11 cellular contexts compared by ENCODE assay signal in the genomic region with DNA sequence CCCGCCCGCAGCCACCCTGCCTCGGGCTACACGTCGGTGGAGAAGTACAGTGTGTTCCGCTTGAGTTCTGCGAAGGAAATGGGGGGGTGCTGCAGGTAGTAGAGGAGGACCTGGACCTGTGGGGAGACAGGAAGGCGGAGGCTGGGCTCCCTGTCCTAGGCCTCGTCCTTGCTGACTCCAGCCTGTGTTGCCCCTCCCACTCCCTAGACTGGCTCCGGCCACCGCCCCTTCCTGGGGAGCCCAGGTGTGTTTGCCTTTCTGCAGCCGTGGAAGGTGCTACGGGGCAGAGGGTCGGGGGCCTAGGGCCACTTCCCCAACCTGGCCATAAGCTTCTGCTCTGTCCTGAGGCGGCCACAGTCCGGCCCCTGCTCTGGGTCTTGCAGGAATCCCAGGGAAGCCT. TPM values are rescaled to one million over a fixed set of nuclear protein-coding genes. Genes with fewer than 3 reads are reported as not detected.
DNase-seq lines count a peak whose midpoint lies in the region; ATAC-seq and TF ChIP-seq lines count a peak whose summit lies in the region.
"Had no signal": no experiment of that assay in that cellular context is flagged by ENCODE, and none has a peak within 500 bp of the region (broad histone marks: within the 10 kb centered on the region; RNA-seq: fewer than 3 reads in every experiment).

No MANE protein-coding gene starts in this region.

- no peaks in the 10 kb centered on the region; the same call in 2 of the 3 replicates for H3K9me3 Mint-ChIP-seq in GM23338
- no peaks in the 10 kb centered on the region for H3K9me3 Mint-ChIP-seq in activated naive CD8-positive, alpha-beta T cell treated with anti-CD3 and anti-CD28 coated beads for 36 hours
- H3K9me3 Mint-ChIP-seq in T-helper 2 cell treated with Interferon-gamma antibody and Interleukin-4, amounts not matched to agents 5 μg/mL and 100 μg/mL, for 36 hours, result no peaks in the 10 kb centered on the region
- H3K9me3 Mint-ChIP-seq in CD4-positive, alpha-beta T cell, result no peaks in the 10 kb centered on the region

- H3K4me3 ChIP-seq in GM23338 (no peak overlapping the region), hepatocyte (no peak overlapping the region), skeletal muscle tissue (ENCODE audit: low read length in 3 of 3) (peak overlapping the region in 2 of 3 donors; percentile 15 to 63)

- H2AFZ ChIP-seq in GM23338 (no peak overlapping the region), hepatocyte (no peak overlapping the region)

- peaks cover 9% of the 10 kb centered on the region; the same call in 1 of the 2 replicates for H3F3A ChIP-seq in GM23338 (replicated peaks; ENCODE audit: low read depth)

- peaks cover 16% of the 10 kb centered on the region for H3K4me1 Mint-ChIP-seq in GM23338
- peaks cover 12% of the 10 kb centered on the region for H3K4me1 Mint-ChIP-seq in activated naive CD8-positive, alpha-beta T cell treated with anti-CD3 and anti-CD28 coated beads for 36 hours
- no peaks in the 10 kb centered on the region for H3K4me1 Mint-ChIP-seq in T-helper 2 cell treated with Interferon-gamma antibody and Interleukin-4, amounts not matched to agents 5 μg/mL and 100 μg/mL, for 36 hours (ENCODE audit: low read depth)
- peaks cover 10% of the 10 kb centered on the region for H3K4me1 Mint-ChIP-seq in CD4-positive, alpha-beta T cell (ENCODE audit: low read depth)

- ATAC-seq in GM23338 (peak; percentile 16; the same call in 2 of the 3 replicates), HG02840 (IDR thresholded peaks at IDR 0.05; ENCODE audit: low FRiP score, unreplicated experiment) (no peak)
- no peak for ATAC-seq in CD4-positive, alpha-beta T cell (ENCODE audit: poor library complexity)
- ATAC-seq: activated CD4-positive, CD25-positive, alpha-beta regulatory T cell treated with anti-CD3 and anti-CD28 coated beads, Interleukin-2, amount 50 U/mL, for 24 hours had no signal

- TF ChIP-seq CTCF in GM23338 (conservative IDR thresholded peaks at IDR 0.05; ENCODE audit: low read depth in 2 of 2), result no peak
- TF ChIP-seq CTCF in hepatocyte (IDR thresholded peaks at IDR 0.05; ENCODE audit: poor library complexity), result no peak
- TF ChIP-seq CTCF in CD4-positive, alpha-beta T cell (IDR thresholded peaks at IDR 0.05), result no peak

- CTCF ChIA-PET in CD4-positive, alpha-beta T cell (lab: Charles Lee), result interaction anchor here (2.0 kb wide), 1 partner anchor 9 kb away, joined by 6 read pairs; a partner anchor contains a TSS

- H3K36me3 Mint-ChIP-seq in GM23338 (ENCODE audit: low read depth), result peaks cover 31% of the 10 kb centered on the region
- peaks cover 5% of the 10 kb centered on the region for H3K36me3 Mint-ChIP-seq in activated naive CD8-positive, alpha-beta T cell treated with anti-CD3 and anti-CD28 coated beads for 36 hours
- H3K36me3 Mint-ChIP-seq in T-helper 2 cell treated with Interferon-gamma antibody and Interleukin-4, amounts not matched to agents 5 μg/mL and 100 μg/mL, for 36 hours (ENCODE audit: low read depth), result peaks cover 28% of the 10 kb centered on the region
- H3K36me3 Mint-ChIP-seq in CD4-positive, alpha-beta T cell (ENCODE audit: low read depth), result peaks cover 62% of the 10 kb centered on the region

- peak overlapping the region; percentile 53 to 74 (median 74) for H3K9ac ChIP-seq in skeletal muscle tissue (ENCODE audit: low read depth in 1 of 3, low read length in 3 of 3)

- DNase-seq in GM23338 (ENCODE audit: low spot score) (no peak), hepatocyte (ENCODE audit: low spot score) (no peak), DMS 273 treated with DMSO at 0.1 percent for 48 hours (lab: John Stamatoyannopoulos, UW) (no peak)
- DNase-seq in activated naive CD8-positive, alpha-beta T cell treated with anti-CD3 and anti-CD28 coated beads for 36 hours, result no peak
- no peak for DNase-seq in T-helper 2 cell treated with Interferon-gamma antibody and Interleukin-4, amounts not matched to agents 5 μg/mL and 100 μg/mL, for 36 hours (ENCODE audit: low spot score)
- no peak for DNase-seq in CD4-positive, alpha-beta T cell
- DNase-seq: activated naive CD4-positive, alpha-beta T cell; Calu3 had no signal

- intact Hi-C loops in CD4-positive, alpha-beta T cell (cut with DNase I, micrococcal nuclease), result no loop called here

- H3K27me3 Mint-ChIP-seq in GM23338 (ENCODE audit: insufficient read depth, low read depth, poor library complexity), result peaks cover 5% of the 10 kb centered on the region
- no peaks in the 10 kb centered on the region for H3K27me3 Mint-ChIP-seq in activated naive CD8-positive, alpha-beta T cell treated with anti-CD3 and anti-CD28 coated beads for 36 hours
- H3K27me3 Mint-ChIP-seq in T-helper 2 cell treated with Interferon-gamma antibody and Interleukin-4, amounts not matched to agents 5 μg/mL and 100 μg/mL, for 36 hours (ENCODE audit: low read depth), result no peaks in the 10 kb centered on the region
- no peaks in the 10 kb centered on the region for H3K27me3 Mint-ChIP-seq in CD4-positive, alpha-beta T cell

- 78% methylated on average over 16 of the region's 16 CpGs for WGBS in hepatocyte (ENCODE audit: low lambda C conversion rate, missing lambda C conversion rate)

- H3K27me3 ChIP-seq in GM23338 (ENCODE audit: insufficient read depth) (no peaks in the 10 kb centered on the region), hepatocyte (no peaks in the 10 kb centered on the region), skeletal muscle tissue (ENCODE audit: control insufficient read depth in 3 of 3, insufficient read depth in 3 of 3, low read length in 3 of 3) (no peaks in the 10 kb centered on the region)
- no peaks in the 10 kb centered on the region for H3K27me3 ChIP-seq in CD4-positive, alpha-beta T cell (ENCODE audit: control insufficient read depth, insufficient read depth, low read length)

- H3K9me3 ChIP-seq in hepatocyte (ENCODE audit: low read depth), result no peaks in the 10 kb centered on the region
- no peaks in the 10 kb centered on the region for H3K9me3 ChIP-seq in skeletal muscle tissue (ENCODE audit: control insufficient read depth in 3 of 3, low read length in 3 of 3)
- H3K9me3 ChIP-seq in CD4-positive, alpha-beta T cell (ENCODE audit: control insufficient read depth, low read length), result no peaks in the 10 kb centered on the region

- POLR2A ChIA-PET in CD4-positive, alpha-beta T cell (lab: Charles Lee), result no interaction called here

- H3K36me3 ChIP-seq in GM23338 (ENCODE audit: insufficient read depth) (peaks cover 8% of the 10 kb centered on the region; the same call in 1 of the 2 replicates), hepatocyte (replicated peaks; ENCODE audit: insufficient read depth, low read depth) (no peaks in the 10 kb centered on the region), skeletal muscle tissue (ENCODE audit: control insufficient read depth in 3 of 3, insufficient read depth in 3 of 3, low read length in 3 of 3) (peaks cover 36 to 46% (median 42%) of the 10 kb centered on the region in 3 donors)

- no peaks in the 10 kb centered on the region for H3K9me2 ChIP-seq in GM23338 (ENCODE audit: insufficient read depth)
- H3K9me2 ChIP-seq in hepatocyte (replicated peaks; ENCODE audit: insufficient read depth), result no peaks in the 10 kb centered on the region

- H3K27ac Mint-ChIP-seq in GM23338, result 0 out of 2 replicates have a peak overlapping the region, but pooled peaks have one; percentile 87
- H3K27ac Mint-ChIP-seq in activated naive CD8-positive, alpha-beta T cell treated with anti-CD3 and anti-CD28 coated beads for 36 hours, result peak overlapping the region; percentile 47
- H3K27ac Mint-ChIP-seq in T-helper 2 cell treated with Interferon-gamma antibody and Interleukin-4, amounts not matched to agents 5 μg/mL and 100 μg/mL, for 36 hours, result no peak overlapping the region
- no peak overlapping the region for H3K27ac Mint-ChIP-seq in CD4-positive, alpha-beta T cell

- H3K4me1 ChIP-seq in GM23338 (ENCODE audit: insufficient read depth) (no peaks in the 10 kb centered on the region), hepatocyte (ENCODE audit: insufficient read depth) (peaks cover 48% of the 10 kb centered on the region), skeletal muscle tissue (ENCODE audit: control insufficient read depth in 3 of 3, insufficient read depth in 3 of 3, low read length in 3 of 3) (peaks cover 67 to 84% (median 70%) of the 10 kb centered on the region in 3 donors)

- H4K20me1 ChIP-seq in GM23338 (replicated peaks; ENCODE audit: insufficient read depth) (peaks cover 10% of the 10 kb centered on the region), hepatocyte (ENCODE audit: insufficient read depth, poor library complexity, severe bottlenecking) (no peaks in the 10 kb centered on the region)

- H3K27ac ChIP-seq in GM23338 (ENCODE audit: low read depth), result no peak overlapping the region
- peak overlapping the region; percentile 83 for H3K27ac ChIP-seq in hepatocyte
- peak overlapping the region; percentile 30 for H3K27ac ChIP-seq in skeletal muscle tissue (ENCODE audit: low read depth, low read length)
- no peak overlapping the region for H3K27ac ChIP-seq in CD4-positive, alpha-beta T cell (ENCODE audit: low read depth, low read length)

- no peak overlapping the region for H3K4me3 Mint-ChIP-seq in GM23338
- H3K4me3 Mint-ChIP-seq in activated naive CD8-positive, alpha-beta T cell treated with anti-CD3 and anti-CD28 coated beads for 36 hours, result no peak overlapping the region
- no peak overlapping the region for H3K4me3 Mint-ChIP-seq in T-helper 2 cell treated with Interferon-gamma antibody and Interleukin-4, amounts not matched to agents 5 μg/mL and 100 μg/mL, for 36 hours
- H3K4me3 Mint-ChIP-seq in CD4-positive, alpha-beta T cell, result no peak overlapping the region

- no peaks in the 10 kb centered on the region; the same call in 1 of the 2 replicates for H3K79me2 ChIP-seq in GM23338 (replicated peaks; ENCODE audit: insufficient read depth)
- no peaks in the 10 kb centered on the region for H3K79me2 ChIP-seq in hepatocyte

- H3K4me2 ChIP-seq in GM23338 (no peak overlapping the region), hepatocyte (peak overlapping the region; percentile 41)

TF ChIP-seq in GM23338, 12 proteins besides CTCF, POLR2A, EP300 and RAD21 (continues in another document):
- TF ChIP-seq NANOG (IDR thresholded peaks at IDR 0.05; ENCODE audit: borderline replicate concordance) (no peak), EZH2 (IDR thresholded peaks at IDR 0.05; ENCODE audit: low read depth, unreplicated experiment) (no peak), STAT1 (IDR thresholded peaks at IDR 0.05; ENCODE audit: unreplicated experiment) (no peak)

RNA-seq across cellular contexts. Expression of a gene that starts 9.1 kb away (rescaled TPM):
- 23.1 and 24.4 TPM in 2 replicates for total RNA-seq in GM23338 (2014; rRNA removed; shearing (Covaris generic))
- polyA plus RNA-seq in GM23338 (2016; fragmentation: Nextera tagmentation; extraction: Ambion mirVana) (20.2 and 21.9 TPM in 2 replicates), hepatocyte (18.4 and 25.3 TPM in 2 replicates)
- total RNA-seq in activated naive CD8-positive, alpha-beta T cell treated with anti-CD3 and anti-CD28 coated beads for 36 hours, result 10 to 100 TPM; 15.4 to 16.9 TPM
- total RNA-seq in hepatocyte (16.2 and 16.7 TPM in 2 replicates), skeletal muscle tissue (15.1 TPM)
- total RNA-seq in CD4-positive, alpha-beta T cell, result 10 to 100 TPM; 10.2 to 10.9 TPM

RNA-seq across cellular contexts. Expression of a gene that starts 26.5 kb away (rescaled TPM):
- 90.4 and 105 TPM in 2 replicates for total RNA-seq in GM23338 (2014; rRNA removed; shearing (Covaris generic))
- polyA plus RNA-seq in GM23338 (2016; fragmentation: Nextera tagmentation; extraction: Ambion mirVana) (31.8 and 36.2 TPM in 2 replicates), hepatocyte (74.1 and 88.0 TPM in 2 replicates)
- total RNA-seq in activated naive CD8-positive, alpha-beta T cell treated with anti-CD3 and anti-CD28 coated beads for 36 hours, result under 1 TPM; 0.48 to 0.49 TPM
- total RNA-seq in hepatocyte (55.0 and 58.7 TPM in 2 replicates), skeletal muscle tissue (33.9 TPM)
- total RNA-seq in CD4-positive, alpha-beta T cell, result under 1 TPM; 0.80 to 0.98 TPM

Comparison
In these comparisons a context has a peak if more than half of its experiments do, and no peak if none do; other contexts are left out.
1. H3K27ac ChIP-seq: peak in hepatocyte (single experiment) and skeletal muscle tissue (single experiment); none in GM23338 (single experiment) and CD4-positive, alpha-beta T cell (single experiment).
2. H3K4me3 ChIP-seq: peak in skeletal muscle tissue (2 of 3); none in GM23338 (single experiment) and hepatocyte (single experiment).
3. H3K27ac Mint-ChIP-seq: peak in GM23338 (single experiment) and activated naive CD8-positive, alpha-beta T cell treated with anti-CD3 and anti-CD28 coated beads for 36 hours (single experiment); none in T-helper 2 cell treated with Interferon-gamma antibody and Interleukin-4, amounts not matched to agents 5 μg/mL and 100 μg/mL, for 36 hours (single experiment) and CD4-positive, alpha-beta T cell (single experiment).
4. RNA of a gene that starts 26.5 kb away (total RNA-seq): 90.4 to 105 TPM in GM23338, 55.0 to 58.7 TPM in hepatocyte and 33.9 TPM in skeletal muscle tissue (single experiment); 0.80 to 0.98 TPM in CD4-positive, alpha-beta T cell and 0.48 to 0.49 TPM in activated naive CD8-positive, alpha-beta T cell treated with anti-CD3 and anti-CD28 coated beads for 36 hours; every median in the first group is over 10 times any median in the second.